ENCODE assay signal across 12 cellular contexts in genomic region chr13:95698047-95698749, GRCh38. TPM values are rescaled to one million over a fixed set of nuclear protein-coding genes. Genes with fewer than 3 reads are reported as not detected.
DNase-seq lines count a peak whose midpoint lies in the region; ATAC-seq and TF ChIP-seq lines count a peak whose summit lies in the region.
"Had no signal": no experiment of that assay in that cellular context is flagged by ENCODE, and none has a peak within 500 bp of the region (broad histone marks: within the 10 kb centered on the region; RNA-seq: fewer than 3 reads in every experiment).

No MANE protein-coding gene starts in this region.

- no peaks in the 10 kb centered on the region for H3K27me3 Mint-ChIP-seq in activated CD4-positive, alpha-beta T cell treated with anti-CD3 and anti-CD28 coated beads for 36 hours
- H3K27me3 Mint-ChIP-seq in activated CD4-positive, alpha-beta T cell treated with anti-CD3 and anti-CD28 coated beads, Interleukin-2, amount 10 ng/mL, durations not matched to agents 24 days and 14 days = no peaks in the 10 kb centered on the region
- no peaks in the 10 kb centered on the region for H3K27me3 Mint-ChIP-seq in stimulated activated memory B cell treated with anti-CD40 and anti-IgM and Interleukin-4, amounts not matched to agents 10 μg/mL and 1 μg/mL and 100 μg/mL, for 72 hours
- H3K27me3 Mint-ChIP-seq in activated naive CD8-positive, alpha-beta T cell treated with anti-CD3 and anti-CD28 coated beads for 36 hours = no peaks in the 10 kb centered on the region
- H3K27me3 Mint-ChIP-seq: activated CD4-positive, alpha-beta memory T cell treated with anti-CD3 and anti-CD28 coated beads for 36 hours had no signal

- intact Hi-C loops in activated CD4-positive, alpha-beta T cell treated with anti-CD3 and anti-CD28 coated beads for 36 hours (cut with DNase I, micrococcal nuclease) = no loop called here
- intact Hi-C loops in activated CD4-positive, alpha-beta T cell treated with anti-CD3 and anti-CD28 coated beads, Interleukin-2, amount 10 ng/mL, durations not matched to agents 24 days and 14 days (cut with micrococcal nuclease) = no loop called here

- CTCF ChIA-PET in activated CD4-positive, alpha-beta T cell treated with anti-CD3 and anti-CD28 coated beads for 36 hours (lab: Charles Lee) = interaction anchor here (1.7 kb wide), 1 partner anchor 38 kb away, joined by 5 read pairs; no protein-coding TSS in a partner anchor

- peak overlapping the region; percentile 27 for H3K27ac Mint-ChIP-seq in activated CD4-positive, alpha-beta T cell treated with anti-CD3 and anti-CD28 coated beads for 36 hours
- H3K27ac Mint-ChIP-seq in activated CD4-positive, alpha-beta T cell treated with anti-CD3 and anti-CD28 coated beads, Interleukin-2, amount 10 ng/mL, durations not matched to agents 24 days and 14 days = no peak overlapping the region
- peak overlapping the region; percentile 3 for H3K27ac Mint-ChIP-seq in stimulated activated memory B cell treated with anti-CD40 and anti-IgM and Interleukin-4, amounts not matched to agents 10 μg/mL and 1 μg/mL and 100 μg/mL, for 72 hours
- no peak overlapping the region for H3K27ac Mint-ChIP-seq in activated naive CD8-positive, alpha-beta T cell treated with anti-CD3 and anti-CD28 coated beads for 36 hours
- H3K27ac Mint-ChIP-seq: activated CD4-positive, alpha-beta memory T cell treated with anti-CD3 and anti-CD28 coated beads for 36 hours had no signal

- peak; percentile 21 for TF ChIP-seq CTCF in NB4 (IDR thresholded peaks at IDR 0.05; ENCODE audit: low read depth, low read length)
- peak; percentile 24 for TF ChIP-seq CTCF in foreskin fibroblast (IDR thresholded peaks at IDR 0.05; ENCODE audit: low read depth, low read length)

- H3K9me3 Mint-ChIP-seq in activated CD4-positive, alpha-beta T cell treated with anti-CD3 and anti-CD28 coated beads for 36 hours (ENCODE audit: low read depth) = peaks cover 5% of the 10 kb centered on the region
- no peaks in the 10 kb centered on the region for H3K9me3 Mint-ChIP-seq in activated CD4-positive, alpha-beta T cell treated with anti-CD3 and anti-CD28 coated beads, Interleukin-2, amount 10 ng/mL, durations not matched to agents 24 days and 14 days
- H3K9me3 Mint-ChIP-seq in stimulated activated memory B cell treated with anti-CD40 and anti-IgM and Interleukin-4, amounts not matched to agents 10 μg/mL and 1 μg/mL and 100 μg/mL, for 72 hours = no peaks in the 10 kb centered on the region
- peaks cover 12% of the 10 kb centered on the region for H3K9me3 Mint-ChIP-seq in activated naive CD8-positive, alpha-beta T cell treated with anti-CD3 and anti-CD28 coated beads for 36 hours

- no peak overlapping the region for H3K4me3 ChIP-seq in NB4 (ENCODE audit: low read depth, low read length)
- no peak overlapping the region for H3K4me3 ChIP-seq in foreskin fibroblast (ENCODE audit: low read depth in 1 of 2, low read length in 2 of 2)
- H3K4me3 ChIP-seq: BLaER1 treated with 17β-estradiol and CSF1 and Interleukin-3, amounts not matched to agents 10 nM and 100 nM had no signal

- peaks cover 8% of the 10 kb centered on the region for H3K36me3 Mint-ChIP-seq in activated CD4-positive, alpha-beta T cell treated with anti-CD3 and anti-CD28 coated beads for 36 hours (ENCODE audit: low read depth)
- peaks cover 9% of the 10 kb centered on the region for H3K36me3 Mint-ChIP-seq in activated CD4-positive, alpha-beta T cell treated with anti-CD3 and anti-CD28 coated beads, Interleukin-2, amount 10 ng/mL, durations not matched to agents 24 days and 14 days (ENCODE audit: low read depth)
- peaks cover 9% of the 10 kb centered on the region for H3K36me3 Mint-ChIP-seq in stimulated activated memory B cell treated with anti-CD40 and anti-IgM and Interleukin-4, amounts not matched to agents 10 μg/mL and 1 μg/mL and 100 μg/mL, for 72 hours
- H3K36me3 Mint-ChIP-seq in activated naive CD8-positive, alpha-beta T cell treated with anti-CD3 and anti-CD28 coated beads for 36 hours = peaks cover 23% of the 10 kb centered on the region

- TF ChIP-seq POLR2A in NB4 (IDR thresholded peaks at IDR 0.05; ENCODE audit: extremely low read depth, insufficient read length) = no peak

- H3K4me3 Mint-ChIP-seq in activated CD4-positive, alpha-beta T cell treated with anti-CD3 and anti-CD28 coated beads for 36 hours = no peak overlapping the region
- H3K4me3 Mint-ChIP-seq in activated CD4-positive, alpha-beta T cell treated with anti-CD3 and anti-CD28 coated beads, Interleukin-2, amount 10 ng/mL, durations not matched to agents 24 days and 14 days = no peak overlapping the region
- no peak overlapping the region for H3K4me3 Mint-ChIP-seq in stimulated activated memory B cell treated with anti-CD40 and anti-IgM and Interleukin-4, amounts not matched to agents 10 μg/mL and 1 μg/mL and 100 μg/mL, for 72 hours
- no peak overlapping the region for H3K4me3 Mint-ChIP-seq in activated naive CD8-positive, alpha-beta T cell treated with anti-CD3 and anti-CD28 coated beads for 36 hours
- H3K4me3 Mint-ChIP-seq: activated CD4-positive, alpha-beta memory T cell treated with anti-CD3 and anti-CD28 coated beads for 36 hours had no signal

- POLR2A ChIA-PET in activated CD4-positive, alpha-beta T cell treated with anti-CD3 and anti-CD28 coated beads for 36 hours (lab: Charles Lee) = interaction anchor here (0.6 kb wide), 1 partner anchor 22 kb away, joined by 3 read pairs; no protein-coding TSS in a partner anchor

- peak; percentile 51 for ATAC-seq in activated CD4-positive, alpha-beta T cell treated with anti-CD3 and anti-CD28 coated beads for 36 hours
- no peak for ATAC-seq in stimulated activated memory B cell treated with anti-CD40 and anti-IgM and Interleukin-4, amounts not matched to agents 10 μg/mL and 1 μg/mL and 100 μg/mL, for 72 hours

- H3K4me1 Mint-ChIP-seq in activated CD4-positive, alpha-beta T cell treated with anti-CD3 and anti-CD28 coated beads for 36 hours = peaks cover 49% of the 10 kb centered on the region
- peaks cover 11% of the 10 kb centered on the region for H3K4me1 Mint-ChIP-seq in activated CD4-positive, alpha-beta T cell treated with anti-CD3 and anti-CD28 coated beads, Interleukin-2, amount 10 ng/mL, durations not matched to agents 24 days and 14 days
- peaks cover 40% of the 10 kb centered on the region for H3K4me1 Mint-ChIP-seq in stimulated activated memory B cell treated with anti-CD40 and anti-IgM and Interleukin-4, amounts not matched to agents 10 μg/mL and 1 μg/mL and 100 μg/mL, for 72 hours
- H3K4me1 Mint-ChIP-seq in activated naive CD8-positive, alpha-beta T cell treated with anti-CD3 and anti-CD28 coated beads for 36 hours = peaks cover 40% of the 10 kb centered on the region

- no peak for DNase-seq in activated CD4-positive, alpha-beta T cell treated with anti-CD3 and anti-CD28 coated beads for 36 hours
- DNase-seq in activated CD4-positive, alpha-beta T cell treated with anti-CD3 and anti-CD28 coated beads, Interleukin-2, amount 10 ng/mL, durations not matched to agents 24 days and 14 days = no peak
- DNase-seq in NB4 (ENCODE audit: low read depth) = no peak
- DNase-seq in foreskin fibroblast = peak in 1 of 2 donors; percentile 25
- DNase-seq in activated naive CD8-positive, alpha-beta T cell treated with anti-CD3 and anti-CD28 coated beads for 36 hours = no peak
- no peak for DNase-seq in stimulated activated naive CD4-positive, alpha-beta T cell (lab: John Stamatoyannopoulos, UW)
- no peak for DNase-seq in AG20443 (ENCODE audit: low spot score)
- DNase-seq: activated CD4-positive, alpha-beta memory T cell treated with anti-CD3 and anti-CD28 coated beads for 36 hours; NCI-H1436 treated with DMSO at 0.1 percent for 48 hours had no signal

RNA-seq across cellular contexts. Expression of gene DNAJC3, which starts 21.3 kb away (rescaled TPM):
- total RNA-seq in activated CD4-positive, alpha-beta T cell treated with anti-CD3 and anti-CD28 coated beads for 36 hours = 10 to 100 TPM; 13.4 to 16.3 TPM
- total RNA-seq in activated CD4-positive, alpha-beta T cell treated with anti-CD3 and anti-CD28 coated beads, Interleukin-2, amount 10 ng/mL, durations not matched to agents 24 days and 14 days = 25.2 and 25.6 TPM in 2 replicates
- total RNA-seq in activated naive CD8-positive, alpha-beta T cell treated with anti-CD3 and anti-CD28 coated beads for 36 hours = 10 to 100 TPM; 19.1 to 19.6 TPM

RNA-seq across cellular contexts. Expression of gene DZIP1, which starts 53.7 kb away (rescaled TPM):
- under 1 TPM; 0.33 to 0.39 TPM for total RNA-seq in activated CD4-positive, alpha-beta T cell treated with anti-CD3 and anti-CD28 coated beads for 36 hours
- total RNA-seq in activated CD4-positive, alpha-beta T cell treated with anti-CD3 and anti-CD28 coated beads, Interleukin-2, amount 10 ng/mL, durations not matched to agents 24 days and 14 days = 0.12 and 0.14 TPM in 2 replicates
- 1 to 10 TPM in 1 of 2 experiments, under 1 TPM in 1; 0.36 to 1.1 TPM for total RNA-seq in activated naive CD8-positive, alpha-beta T cell treated with anti-CD3 and anti-CD28 coated beads for 36 hours
- total RNA-seq: mononuclear cell had no signal

Comparison
In these comparisons a context has a peak if more than half of its experiments do, and no peak if none do; other contexts are left out.
1. H3K27ac Mint-ChIP-seq: peak in activated CD4-positive, alpha-beta T cell treated with anti-CD3 and anti-CD28 coated beads for 36 hours (single experiment) and stimulated activated memory B cell treated with anti-CD40 and anti-IgM and Interleukin-4, amounts not matched to agents 10 μg/mL and 1 μg/mL and 100 μg/mL, for 72 hours (single experiment); none in activated CD4-positive, alpha-beta T cell treated with anti-CD3 and anti-CD28 coated beads, Interleukin-2, amount 10 ng/mL, durations not matched to agents 24 days and 14 days (single experiment) and activated naive CD8-positive, alpha-beta T cell treated with anti-CD3 and anti-CD28 coated beads for 36 hours (single experiment).